In the genomic region with DNA sequence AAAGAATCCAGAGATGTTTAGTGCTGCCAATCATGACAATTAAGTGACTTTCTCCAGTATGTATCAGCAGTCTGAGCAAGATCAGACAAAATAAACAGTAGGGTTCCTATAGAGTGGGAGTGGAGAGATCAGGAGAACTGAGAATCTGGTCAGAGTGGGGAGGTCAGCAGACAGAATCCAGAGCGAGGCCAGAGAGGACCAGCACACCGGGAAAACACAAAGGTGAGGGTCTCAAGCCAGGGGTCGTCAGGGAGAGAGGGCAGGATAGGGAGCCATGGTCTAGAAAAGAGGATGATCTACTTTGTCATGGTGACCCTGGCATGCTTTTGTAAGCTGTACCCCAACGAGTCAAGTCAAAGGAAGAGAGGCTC, we compare ENCODE assay signal across 27 cellular contexts. TPM values are rescaled to one million over a fixed set of nuclear protein-coding genes. Genes with fewer than 3 reads are reported as not detected.
DNase-seq lines count a peak whose midpoint lies in the region; ATAC-seq and TF ChIP-seq lines count a peak whose summit lies in the region.
"Had no signal": no experiment of that assay in that cellular context is flagged by ENCODE, and none has a peak within 500 bp of the region (broad histone marks: within the 10 kb centered on the region; RNA-seq: fewer than 3 reads in every experiment).

No MANE protein-coding gene starts in this region.

- H4K20me1 ChIP-seq in Karpas-422 (ENCODE audit: insufficient read depth, low read depth, low read length): no peaks in the 10 kb centered on the region

- H3K36me3 Mint-ChIP-seq in CD8-positive, alpha-beta memory T cell: peaks cover 0 to 5% (median 4%) of the 10 kb centered on the region in 3 donors
- H3K36me3 Mint-ChIP-seq in immature natural killer cell (no peaks in the 10 kb centered on the region), endothelial cell (ENCODE audit: low read depth, unreplicated experiment) (peaks cover 7% of the 10 kb centered on the region)
- H3K36me3 Mint-ChIP-seq in stimulated activated effector memory CD8-positive, alpha-beta T cell treated with anti-CD3 and anti-CD28 coated beads, Interleukin-12 subunit alpha, Interleukin-12 subunit beta, amount 100 ng/mL, for 72 hours: no peaks in the 10 kb centered on the region
- H3K36me3 Mint-ChIP-seq: naive B cell had no signal

- no peaks in the 10 kb centered on the region for H3K27me3 ChIP-seq in CD8-positive, alpha-beta memory T cell (ENCODE audit: insufficient read depth, low read length, poor library complexity, severe bottlenecking)
- H3K27me3 ChIP-seq in Karpas-422 (ENCODE audit: low read length): no peaks in the 10 kb centered on the region
- H3K27me3 ChIP-seq: dorsolateral prefrontal cortex, ovary, right atrium auricular region had no signal

- H2AFZ ChIP-seq in Karpas-422 (ENCODE audit: low read length): no peak overlapping the region

- CTCF ChIA-PET in CD8-positive, alpha-beta memory T cell (lab: Charles Lee): no interaction called here

- ATAC-seq in stimulated activated effector memory CD8-positive, alpha-beta T cell treated with anti-CD3 and anti-CD28 coated beads, Interleukin-12 subunit alpha, Interleukin-12 subunit beta, amount 100 ng/mL, for 72 hours: no peak
- ATAC-seq in HG02798 (IDR thresholded peaks at IDR 0.05; ENCODE audit: poor library complexity, unreplicated experiment) (no peak), HG03469 (IDR thresholded peaks at IDR 0.05; ENCODE audit: unreplicated experiment) (no peak)
- ATAC-seq: GM12878, Panc1 had no signal

- no peaks in the 10 kb centered on the region for H3K36me3 ChIP-seq in CD8-positive, alpha-beta memory T cell (ENCODE audit: insufficient read depth, low read length)
- no peaks in the 10 kb centered on the region for H3K36me3 ChIP-seq in Karpas-422 (ENCODE audit: insufficient read depth, low read length)
- H3K36me3 ChIP-seq: left ventricle myocardium inferior, ovary, right atrium auricular region, WERI-Rb-1 had no signal

- peaks cover 55% of the 10 kb centered on the region for H3K4me1 ChIP-seq in CD8-positive, alpha-beta memory T cell (ENCODE audit: insufficient read depth, low read length)
- peaks cover 33% of the 10 kb centered on the region for H3K4me1 ChIP-seq in Karpas-422 (ENCODE audit: low read length)

- POLR2A ChIA-PET in CD8-positive, alpha-beta memory T cell (lab: Charles Lee): interaction anchor here (0.5 kb wide), 1 partner anchor 91 kb away, joined by 3 read pairs; no protein-coding TSS in a partner anchor

- no peak overlapping the region for H3K4me3 ChIP-seq in CD8-positive, alpha-beta memory T cell (ENCODE audit: low read length)
- no peak overlapping the region for H3K4me3 ChIP-seq in Karpas-422 (ENCODE audit: low read length)
- H3K4me3 ChIP-seq: dorsolateral prefrontal cortex, GM12878, left ventricle myocardium inferior, ovary, right atrium auricular region had no signal

- DNase-seq in CD8-positive, alpha-beta memory T cell: no peak
- peak; percentile 27 for DNase-seq in Karpas-422
- DNase-seq in immature natural killer cell: no peak
- DNase-seq in stimulated activated effector memory CD8-positive, alpha-beta T cell treated with anti-CD3 and anti-CD28 coated beads, Interleukin-12 subunit alpha, Interleukin-12 subunit beta, amount 100 ng/mL, for 72 hours (ENCODE audit: low spot score in 2 of 2): no peak
- DNase-seq in endothelial cell (ENCODE audit: low spot score): no peak
- DNase-seq: activated CD4-positive, alpha-beta T cell treated with anti-CD3 and anti-CD28 coated beads, Interleukin-2, amount 50 U/mL, for 1 hour; DMS 273 treated with DMSO at 0.1 percent for 48 hours; dorsolateral prefrontal cortex; EL; hypothalamus; left ventricle myocardium inferior; naive B cell; NCI-H1092 treated with DMSO at 0.1 percent for 48 hours; NCI-H187; NCI-H524; ovary; SHP77; stimulated activated CD4-positive, alpha-beta T cell treated with anti-CD3 and anti-CD28 coated beads, Interleukin-2, amount 100 ng/mL, for 24 hours; T-helper 9 cell; WERI-Rb-1 had no signal

- no peaks in the 10 kb centered on the region for H3K9me3 ChIP-seq in CD8-positive, alpha-beta memory T cell (ENCODE audit: low read length)
- no peaks in the 10 kb centered on the region for H3K9me3 ChIP-seq in Karpas-422 (ENCODE audit: low read length)
- H3K9me3 ChIP-seq: left ventricle myocardium inferior, ovary, right atrium auricular region had no signal

- no peaks in the 10 kb centered on the region for H3K9me3 Mint-ChIP-seq in CD8-positive, alpha-beta memory T cell
- no peaks in the 10 kb centered on the region for H3K9me3 Mint-ChIP-seq in immature natural killer cell
- no peaks in the 10 kb centered on the region for H3K9me3 Mint-ChIP-seq in stimulated activated effector memory CD8-positive, alpha-beta T cell treated with anti-CD3 and anti-CD28 coated beads, Interleukin-12 subunit alpha, Interleukin-12 subunit beta, amount 100 ng/mL, for 72 hours
- H3K9me3 Mint-ChIP-seq in endothelial cell (ENCODE audit: unreplicated experiment): no peaks in the 10 kb centered on the region
- H3K9me3 Mint-ChIP-seq: IgD-negative memory B cell, naive B cell had no signal

- H3K27ac Mint-ChIP-seq in CD8-positive, alpha-beta memory T cell: peak overlapping the region in 6 of 8 donors; percentile 6 to 81 (median 23)
- peak overlapping the region; percentile 9 to 83 (median 57) for H3K27ac Mint-ChIP-seq in immature natural killer cell
- H3K27ac Mint-ChIP-seq in stimulated activated effector memory CD8-positive, alpha-beta T cell treated with anti-CD3 and anti-CD28 coated beads, Interleukin-12 subunit alpha, Interleukin-12 subunit beta, amount 100 ng/mL, for 72 hours: peak overlapping the region; percentile 11
- H3K27ac Mint-ChIP-seq in endothelial cell (ENCODE audit: unreplicated experiment): no peak overlapping the region

- no peak overlapping the region for H3K4me2 ChIP-seq in Karpas-422 (ENCODE audit: low read depth, low read length, poor library complexity, severe bottlenecking)

- no peak overlapping the region for H3K9ac ChIP-seq in Karpas-422 (ENCODE audit: low read length)

- H3K27me3 Mint-ChIP-seq in CD8-positive, alpha-beta memory T cell: no peaks in the 10 kb centered on the region
- H3K27me3 Mint-ChIP-seq in immature natural killer cell (ENCODE audit: low read depth in 3 of 3): peaks cover 0 to 5% (median 5%) of the 10 kb centered on the region in 3 donors
- H3K27me3 Mint-ChIP-seq in endothelial cell (ENCODE audit: unreplicated experiment): no peaks in the 10 kb centered on the region
- H3K27me3 Mint-ChIP-seq: naive B cell had no signal

- no peak for TF ChIP-seq CTCF in endothelial cell (IDR thresholded peaks at IDR 0.05; ENCODE audit: unreplicated experiment)

- no peaks in the 10 kb centered on the region for H3K9me2 ChIP-seq in Karpas-422 (replicated peaks; ENCODE audit: insufficient read depth, low read length)

- H3K79me2 ChIP-seq in Karpas-422 (ENCODE audit: low read length): peaks cover 99% of the 10 kb centered on the region

- no peak overlapping the region for H3K4me3 Mint-ChIP-seq in CD8-positive, alpha-beta memory T cell
- H3K4me3 Mint-ChIP-seq in immature natural killer cell (peak overlapping the region in 2 of 5 donors; percentile 5), endothelial cell (ENCODE audit: unreplicated experiment) (no peak overlapping the region)
- no peak overlapping the region for H3K4me3 Mint-ChIP-seq in stimulated activated effector memory CD8-positive, alpha-beta T cell treated with anti-CD3 and anti-CD28 coated beads, Interleukin-12 subunit alpha, Interleukin-12 subunit beta, amount 100 ng/mL, for 72 hours

- H3K4me1 Mint-ChIP-seq in CD8-positive, alpha-beta memory T cell: peaks cover 86 to 95% (median 94%) of the 10 kb centered on the region in 3 donors
- peaks cover 94 to 98% of the 10 kb centered on the region in 2 donors for H3K4me1 Mint-ChIP-seq in immature natural killer cell
- peaks cover 74% of the 10 kb centered on the region for H3K4me1 Mint-ChIP-seq in stimulated activated effector memory CD8-positive, alpha-beta T cell treated with anti-CD3 and anti-CD28 coated beads, Interleukin-12 subunit alpha, Interleukin-12 subunit beta, amount 100 ng/mL, for 72 hours
- H3K4me1 Mint-ChIP-seq in endothelial cell (ENCODE audit: unreplicated experiment): peaks cover 11% of the 10 kb centered on the region

- H3K27ac ChIP-seq in CD8-positive, alpha-beta memory T cell (ENCODE audit: low read depth, low read length): no peak overlapping the region
- H3K27ac ChIP-seq in Karpas-422 (ENCODE audit: low read length): no peak overlapping the region
- H3K27ac ChIP-seq: C4-2B, left ventricle myocardium inferior, ovary, right atrium auricular region, WERI-Rb-1 had no signal

RNA-seq across cellular contexts. Expression of a gene that starts 39.2 kb away (rescaled TPM):
- total RNA-seq in CD8-positive, alpha-beta memory T cell: 100 to 1,000 TPM; 132 to 134 TPM
- polyA plus RNA-seq in CD8-positive, alpha-beta memory T cell: 103 TPM
- 38.9 and 53.6 TPM in 2 replicates for total RNA-seq in Karpas-422 (2014; rRNA removed; shearing (Covaris generic); ENCODE audit: low replicate concordance)
- polyA plus RNA-seq in immature natural killer cell: 100 to 1,000 TPM; 151 to 168 (median 162) TPM
- total RNA-seq in endothelial cell (ENCODE audit: unreplicated experiment): 119 TPM
